In the genomic region with DNA sequence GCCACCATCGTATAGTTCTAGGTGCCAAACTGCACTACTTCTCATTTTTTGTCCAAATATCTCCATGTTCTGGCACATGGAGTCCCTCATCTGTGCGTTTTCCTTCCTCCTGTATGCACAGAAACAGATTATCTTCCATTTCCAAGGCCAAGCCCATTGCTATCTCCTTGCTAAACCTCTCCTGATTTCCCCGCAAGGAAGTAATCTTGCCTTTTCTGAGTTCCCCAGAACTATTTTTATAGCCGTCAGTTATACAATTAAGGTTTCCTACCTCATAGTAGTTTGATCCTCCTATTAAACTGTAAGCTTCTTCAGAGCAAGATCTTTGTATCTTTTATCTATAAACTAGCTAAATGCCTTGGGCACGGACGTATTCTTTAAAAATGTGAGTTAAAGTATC, we compare ENCODE assay signal across 21 cellular contexts. TPM values are rescaled to one million over a fixed set of nuclear protein-coding genes. Genes with fewer than 3 reads are reported as not detected.
"Had no signal": no experiment of that assay in that cellular context is flagged by ENCODE, and none has a peak within 500 bp of the region (broad histone marks: within the 10 kb centered on the region; RNA-seq: fewer than 3 reads in every experiment).

No MANE protein-coding gene starts in this region.

- H3K4me3 Mint-ChIP-seq: memory B cell, mesothelial cell of epicardium, naive B cell, nephron had no signal

- ATAC-seq: left lung, lower lobe of right lung, upper lobe of right lung had no signal

- H3K36me3 ChIP-seq: heart left ventricle, left lung, lower lobe of right lung, pancreas, upper lobe of right lung, vagina had no signal

- H3K9me3 Mint-ChIP-seq: memory B cell, mesothelial cell of epicardium had no signal

- H3K27me3 ChIP-seq: heart left ventricle, pancreas, vagina had no signal

- H3K4me3 ChIP-seq: dorsolateral prefrontal cortex, heart left ventricle, left lung, lower lobe of right lung, pancreas, smooth muscle cell, upper lobe of right lung, vagina had no signal

- DNase-seq: cortex of kidney; dorsolateral prefrontal cortex; effector CD8-positive, alpha-beta T cell; heart left ventricle; hypothalamus; lower lobe of right lung; naive B cell; occipital lobe; pancreas; right cardiac atrium; stimulated activated CD4-positive, alpha-beta T cell treated with anti-CD3 and anti-CD28 coated beads, Interleukin-2, amount 100 ng/mL, for 48 hours; stimulated activated naive CD4-positive, alpha-beta T cell treated with Interleukin-2 at 50 U/mL for 16 hours; upper lobe of right lung had no signal

- H3K4me1 ChIP-seq: left lung, lower lobe of right lung, upper lobe of right lung, vagina had no signal

- H3K4me1 Mint-ChIP-seq: memory B cell, nephron had no signal

- H3K36me3 Mint-ChIP-seq: memory B cell, naive B cell had no signal

- H3K27ac ChIP-seq: dorsolateral prefrontal cortex, heart left ventricle, left lung, lower lobe of right lung, pancreas, upper lobe of right lung, vagina had no signal

- H3K27me3 Mint-ChIP-seq: progenitor cell of endocrine pancreas had no signal

- H3K27ac Mint-ChIP-seq: memory B cell, mesothelial cell of epicardium, naive B cell, nephron, progenitor cell of endocrine pancreas had no signal

- H3K9me3 ChIP-seq: left lung, lower lobe of right lung, pancreas, upper lobe of right lung, vagina had no signal

RNA-seq across cellular contexts. Expression of a gene that starts 57.6 kb away (rescaled TPM):
- total RNA-seq: glomerular endothelial cell, left lung, lower lobe of right lung, pancreas, progenitor cell of endocrine pancreas, right cardiac atrium had no signal
